1 cellular context compared by ENCODE assay signal in genomic region chr5:120103498-120103897, GRCh38.
TF ChIP-seq lines count a peak whose summit lies in the region.

No MANE protein-coding gene starts in this region.

TF ChIP-seq in GM23338, 12 proteins besides CTCF, POLR2A, EP300 and RAD21 (continued from another document):
- TF ChIP-seq ETS1 (IDR thresholded peaks at IDR 0.05) (no peak), ZNF331 (CRISPR knock-in tag; IDR thresholded peaks at IDR 0.05; ENCODE audit: low read depth) (no peak), STAT1 (IDR thresholded peaks at IDR 0.05; ENCODE audit: unreplicated experiment) (no peak), POLR2AphosphoS5 (IDR thresholded peaks at IDR 0.05; ENCODE audit: low read depth) (no peak), ZNF114 (CRISPR knock-in tag; IDR thresholded peaks at IDR 0.05) (no peak), EZH2phosphoT487 (IDR thresholded peaks at IDR 0.05; ENCODE audit: unreplicated experiment) (no peak), EZH2 (IDR thresholded peaks at IDR 0.05; ENCODE audit: low read depth, unreplicated experiment) (no peak), REST (IDR thresholded peaks at IDR 0.05; ENCODE audit: unreplicated experiment) (no peak), NANOG (IDR thresholded peaks at IDR 0.05; ENCODE audit: borderline replicate concordance) (no peak)
